35 cellular contexts compared by ENCODE assay signal in genomic region chr3:181618260-181618659, GRCh38.
"Had no signal": no experiment of that assay in that cellular context is flagged by ENCODE, and none has a peak within 500 bp of the region (broad histone marks: within the 10 kb centered on the region; RNA-seq: fewer than 3 reads in every experiment).

No MANE protein-coding gene starts in this region.

- H3K4me1 Mint-ChIP-seq: activated B cell treated with CpG ODN at 0.5 μM for 24 hours; activated naive CD8-positive, alpha-beta T cell treated with anti-CD3 and anti-CD28 coated beads for 36 hours had no signal

- H3K9me3 Mint-ChIP-seq: activated B cell treated with CpG ODN at 0.5 μM for 24 hours; activated CD4-positive, alpha-beta memory T cell treated with anti-CD3 and anti-CD28 coated beads for 36 hours; activated naive CD8-positive, alpha-beta T cell treated with anti-CD3 and anti-CD28 coated beads for 36 hours; activated T-helper 1 cell treated with anti-CD3 and anti-CD28 coated beads, Interleukin-12 subunit alpha, Interleukin-12 subunit beta, Interleukin-2, Interleukin-4 antibody, amounts not matched to agents 30 ng/mL and 10 ng/mL and 1 ng/mL, durations not matched to agents 14 hours and 24 hours and 36 hours had no signal

- H3K4me3 Mint-ChIP-seq: activated B cell treated with CpG ODN at 0.5 μM for 24 hours; activated CD4-positive, alpha-beta memory T cell treated with anti-CD3 and anti-CD28 coated beads for 36 hours; activated naive CD8-positive, alpha-beta T cell treated with anti-CD3 and anti-CD28 coated beads for 36 hours; activated T-cell treated with anti-CD3 and anti-CD28 coated beads, Interleukin-2, amount 50 U/mL, for 4 hours; activated T-helper 1 cell treated with anti-CD3 and anti-CD28 coated beads, Interleukin-12 subunit alpha, Interleukin-12 subunit beta, Interleukin-2, Interleukin-4 antibody, amounts not matched to agents 30 ng/mL and 10 ng/mL and 1 ng/mL, durations not matched to agents 14 hours and 24 hours and 36 hours had no signal

- H3K27me3 ChIP-seq: ascending aorta, cardiac muscle cell had no signal

- H3K27ac ChIP-seq: ascending aorta, cardiac muscle cell, PC-9, RWPE1, VCaP had no signal

- H3K4me3 ChIP-seq: ascending aorta, cardiac muscle cell, MG63, PC-9 had no signal

- H3K27ac Mint-ChIP-seq: activated B cell treated with CpG ODN at 0.5 μM for 24 hours; activated CD4-positive, alpha-beta memory T cell treated with anti-CD3 and anti-CD28 coated beads for 36 hours; activated naive CD8-positive, alpha-beta T cell treated with anti-CD3 and anti-CD28 coated beads for 36 hours; activated T-helper 1 cell treated with anti-CD3 and anti-CD28 coated beads, Interleukin-12 subunit alpha, Interleukin-12 subunit beta, Interleukin-2, Interleukin-4 antibody, amounts not matched to agents 30 ng/mL and 10 ng/mL and 1 ng/mL, durations not matched to agents 14 hours and 24 hours and 36 hours had no signal

- H3K27me3 Mint-ChIP-seq: activated B cell treated with CpG ODN at 0.5 μM for 24 hours; activated CD4-positive, alpha-beta memory T cell treated with anti-CD3 and anti-CD28 coated beads for 36 hours; activated naive CD8-positive, alpha-beta T cell treated with anti-CD3 and anti-CD28 coated beads for 36 hours had no signal

- DNase-seq: activated B cell treated with CpG ODN at 0.5 μM for 24 hours; activated CD4-positive, alpha-beta memory T cell treated with anti-CD3 and anti-CD28 coated beads for 36 hours; activated CD4-positive, alpha-beta T cell treated with anti-CD3 and anti-CD28 coated beads for 4 hours; activated CD4-positive, alpha-beta T cell treated with anti-CD3 and anti-CD28 coated beads, Interleukin-2, amount 50 U/mL, for 1 hour; activated CD4-positive, CD25-positive, alpha-beta regulatory T cell treated with anti-CD3 and anti-CD28 coated beads, Interleukin-2, amount 50 U/mL, for 72 hours; activated CD8-positive, alpha-beta memory T cell treated with anti-CD3 and anti-CD28 coated beads, Interleukin-2, amount 50 U/mL, for 4 hours; activated naive CD4-positive, alpha-beta T cell treated with anti-CD3 and anti-CD28 coated beads, Interleukin-2, amount 50 U/mL, for 16 hours; activated naive CD8-positive, alpha-beta T cell treated with anti-CD3 and anti-CD28 coated beads for 36 hours; activated T-cell treated with anti-CD3 and anti-CD28 coated beads for 4 hours; activated T-cell treated with anti-CD3 and anti-CD28 coated beads, Interleukin-2, amount 50 U/mL, for 4 hours; amniotic stem cell; Kasumi-1; MG63; MV-4-11; NCI-H1092; NCI-H1436 treated with DMSO at 0.1 percent for 48 hours; NCI-H1694 treated with DMSO at 0.1 percent for 48 hours; NCI-H2029; NCI-H2107; NCI-H2171; NCI-H510A; NCI-H526; NCI-H748 treated with DMSO at 0.1 percent for 48 hours; NK-92 treated with Interleukin-12 subunit alpha and Interleukin-12 subunit beta, amount 100 ng/mL, for 24 hours; PC-9; SW 1271; T-helper 1 cell; T-helper 2 cell; T-helper 9 cell had no signal

- ATAC-seq: activated T-cell treated with anti-CD3 and anti-CD28 coated beads, Interleukin-2, amount 50 U/mL, for 4 hours; Right ventricle myocardium inferior had no signal

- H3K4me1 ChIP-seq: ascending aorta had no signal

- H3K36me3 ChIP-seq: ascending aorta, cardiac muscle cell, MG63 had no signal

- H3K9me3 ChIP-seq: ascending aorta, MG63 had no signal

- H3K36me3 Mint-ChIP-seq: activated CD4-positive, alpha-beta memory T cell treated with anti-CD3 and anti-CD28 coated beads for 36 hours; activated naive CD8-positive, alpha-beta T cell treated with anti-CD3 and anti-CD28 coated beads for 36 hours had no signal
